Comparison of ENCODE assay signal across 8 cellular contexts in the genomic region with DNA sequence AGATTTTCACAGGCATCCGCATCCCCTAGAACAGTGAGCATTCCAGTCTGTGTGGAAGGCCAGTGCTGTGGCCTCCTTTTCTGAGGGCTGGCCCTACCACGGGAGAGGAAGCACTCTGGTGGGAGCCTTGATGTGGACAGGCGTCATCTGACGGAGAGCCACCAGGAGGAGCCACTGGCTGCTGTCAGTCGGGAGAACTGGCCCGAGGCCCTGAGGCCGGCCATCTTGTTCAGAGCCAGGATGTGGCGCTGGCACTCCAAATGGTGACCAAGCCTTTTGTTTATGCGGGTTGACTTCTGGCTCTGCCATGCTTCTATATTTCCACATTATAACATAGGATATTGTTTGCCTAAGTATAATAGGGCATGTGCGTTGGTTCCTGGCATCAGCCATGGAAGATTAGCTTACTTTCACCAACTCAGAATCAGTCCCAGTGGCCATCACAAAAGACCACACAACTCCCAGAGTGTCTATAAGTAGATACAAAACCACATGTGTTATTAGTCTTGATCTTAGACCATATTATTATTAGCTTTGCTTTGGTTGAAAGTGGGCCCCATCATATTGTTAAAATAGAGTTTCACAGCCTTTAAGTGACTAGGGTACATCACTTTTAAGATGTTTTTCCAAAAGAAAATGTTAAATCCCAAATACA.
DNase-seq lines count a peak whose midpoint lies in the region; ATAC-seq and TF ChIP-seq lines count a peak whose summit lies in the region.

No MANE protein-coding gene starts in this region.

- H3K9me3 ChIP-seq in GM23248 (ENCODE audit: low read depth) (no peaks in the 10 kb centered on the region), SU-DHL-6 (ENCODE audit: insufficient read depth, low read length) (no peaks in the 10 kb centered on the region)

- WGBS in GM23248 (ENCODE audit: low coverage in 1 of 2, low lambda C conversion rate in 2 of 2, missing lambda C conversion rate in 2 of 2), 2 experiments, result 90 to 93% methylated on average over 10 of the region's 10 CpGs

- no peak overlapping the region for H3K4me3 Mint-ChIP-seq in glutamatergic neuron (ENCODE audit: unreplicated experiment)

- H3K36me3 ChIP-seq in GM23248 (ENCODE audit: low read depth), result no peaks in the 10 kb centered on the region
- H3K36me3 ChIP-seq in SU-DHL-6 (ENCODE audit: low read length), result no peaks in the 10 kb centered on the region

- no peaks in the 10 kb centered on the region for H3K4me1 Mint-ChIP-seq in glutamatergic neuron (ENCODE audit: low read depth, unreplicated experiment)

- peaks cover 27% of the 10 kb centered on the region for H3K4me1 ChIP-seq in GM23248 (ENCODE audit: insufficient read depth)

- H2AFZ ChIP-seq in GM23248 (peak overlapping the region; percentile 54; the same call in 1 of the 2 replicates), SU-DHL-6 (ENCODE audit: low read depth, low read length, severe bottlenecking) (peak overlapping the region; percentile 47)

- in situ Hi-C loops in GM23248 (cut with MboI), result no loop called here

- H3K27me3 Mint-ChIP-seq in glutamatergic neuron (ENCODE audit: unreplicated experiment), result no peaks in the 10 kb centered on the region

- TF ChIP-seq CTCF in SU-DHL-6 (IDR thresholded peaks at IDR 0.05; ENCODE audit: insufficient read depth, low read length, poor library complexity, severe bottlenecking), result no peak
- peak; percentile 58 for TF ChIP-seq CTCF in glutamatergic neuron (IDR thresholded peaks at IDR 0.05; ENCODE audit: partially characterized antibody, unreplicated experiment)

- no peaks in the 10 kb centered on the region for H3K9me3 Mint-ChIP-seq in glutamatergic neuron (ENCODE audit: unreplicated experiment)

- H3F3A ChIP-seq in GM23248 (ENCODE audit: insufficient read depth) (peaks cover 9% of the 10 kb centered on the region; the same call in 1 of the 2 replicates), SU-DHL-6 (ENCODE audit: insufficient read depth) (no peaks in the 10 kb centered on the region)

- no peak for ATAC-seq in HG03097 (IDR thresholded peaks at IDR 0.05; ENCODE audit: low FRiP score, unreplicated experiment)
- ATAC-seq in HG03439 (IDR thresholded peaks at IDR 0.05; ENCODE audit: unreplicated experiment), result no peak

- H3K36me3 Mint-ChIP-seq in glutamatergic neuron (ENCODE audit: unreplicated experiment), result no peaks in the 10 kb centered on the region

- no peaks in the 10 kb centered on the region for H4K20me1 ChIP-seq in GM23248 (ENCODE audit: insufficient read depth)
- H4K20me1 ChIP-seq in SU-DHL-6 (ENCODE audit: low read depth, low read length), result no peaks in the 10 kb centered on the region

- H3K9ac ChIP-seq in GM23248, result no peak overlapping the region
- H3K9ac ChIP-seq in SU-DHL-6 (ENCODE audit: low read length), result no peak overlapping the region

- H3K4me2 ChIP-seq in GM23248 (ENCODE audit: unreplicated experiment) (no peak overlapping the region), SU-DHL-6 (ENCODE audit: low read depth, low read length, poor library complexity, severe bottlenecking) (no peak overlapping the region)

- DNase-seq in CD1c-positive myeloid dendritic cell (ENCODE audit: extremely low spot score), result peak; percentile 11
- peak; percentile 42 for DNase-seq in GM23248
- DNase-seq in glutamatergic neuron, result peak; percentile 64
- DNase-seq in NOMO-1 (lab: John Stamatoyannopoulos, UW; ENCODE audit: unreplicated experiment in 2 of 2), result no peak
- DNase-seq in SW480 (ENCODE audit: low spot score), result no peak

- H3K27ac ChIP-seq in GM23248 (no peak overlapping the region), SU-DHL-6 (ENCODE audit: low read depth, low read length) (no peak overlapping the region)

- H3K9me2 ChIP-seq in GM23248 (ENCODE audit: insufficient read depth) (no peaks in the 10 kb centered on the region), SU-DHL-6 (replicated peaks; ENCODE audit: insufficient read depth, low read length) (no peaks in the 10 kb centered on the region)

- H3K79me2 ChIP-seq in GM23248 (ENCODE audit: insufficient read depth) (no peaks in the 10 kb centered on the region), SU-DHL-6 (ENCODE audit: insufficient read depth, low read length) (no peaks in the 10 kb centered on the region)

- H3K4me3 ChIP-seq in GM23248 (no peak overlapping the region), SU-DHL-6 (ENCODE audit: insufficient read depth, low read length, poor library complexity, severe bottlenecking) (no peak overlapping the region)

- no peak overlapping the region for H3K27ac Mint-ChIP-seq in glutamatergic neuron (ENCODE audit: unreplicated experiment)

- H3K27me3 ChIP-seq in GM23248 (replicated peaks; ENCODE audit: insufficient read depth), result no peaks in the 10 kb centered on the region
- no peaks in the 10 kb centered on the region for H3K27me3 ChIP-seq in SU-DHL-6 (ENCODE audit: low read length)

Comparison
In these comparisons a context has a peak if more than half of its experiments do, and no peak if none do; other contexts are left out.
1. DNase-seq: peak in CD1c-positive myeloid dendritic cell (single experiment), GM23248 (single experiment) and glutamatergic neuron (single experiment); none in NOMO-1 (0 of 2) and SW480 (single experiment).